ENCODE assay signal across 8 cellular contexts in the genomic region with DNA sequence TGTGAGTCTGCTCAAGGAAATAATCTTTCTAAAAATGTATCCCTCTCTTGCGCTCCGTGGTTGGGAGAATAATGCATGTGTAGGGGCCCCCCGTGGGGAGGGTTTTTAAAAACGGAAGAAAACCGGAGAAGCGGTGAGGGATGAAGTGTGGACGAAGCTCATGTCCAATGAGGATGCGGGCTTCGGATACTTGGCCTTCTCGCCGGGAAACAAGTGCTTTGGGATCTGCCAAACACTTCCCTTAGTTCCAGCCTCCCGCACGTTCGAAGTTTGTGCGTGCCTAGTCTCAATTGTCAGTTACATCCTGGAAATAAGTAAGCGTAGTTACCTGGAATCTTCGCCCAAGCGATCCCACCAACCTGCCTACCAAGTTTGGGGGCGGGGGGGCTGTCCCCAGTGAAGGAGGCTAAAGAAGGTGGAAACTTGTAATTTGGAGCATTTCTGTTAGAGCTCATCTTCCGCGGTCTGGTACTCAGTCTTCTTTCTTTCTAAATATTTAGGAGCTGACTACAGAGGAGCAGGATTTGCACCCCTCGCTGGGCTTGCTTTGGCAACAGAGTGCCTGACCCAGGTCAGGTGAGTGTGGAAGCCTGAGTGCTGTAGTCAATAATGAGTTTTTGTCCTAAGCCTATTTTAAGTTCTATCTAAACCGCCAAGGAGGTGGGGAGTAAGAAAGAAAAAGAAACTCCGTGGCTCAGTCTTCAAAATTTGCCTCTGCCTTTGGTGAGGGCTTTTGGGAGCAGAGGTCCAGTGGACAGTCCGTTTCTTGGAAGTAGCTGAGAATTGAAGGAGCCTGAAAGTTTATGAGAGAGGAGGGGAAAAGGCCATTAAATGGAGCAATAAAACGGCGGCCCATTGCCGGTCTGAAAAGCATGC. TPM values are rescaled to one million over a fixed set of nuclear protein-coding genes. Genes with fewer than 3 reads are reported as not detected.
DNase-seq lines count a peak whose midpoint lies in the region; ATAC-seq and TF ChIP-seq lines count a peak whose summit lies in the region.

No MANE protein-coding gene starts in this region.

- H3K9me3 ChIP-seq in cardiac muscle cell (ENCODE audit: low read depth), result no peaks in the 10 kb centered on the region
- H3K9me3 ChIP-seq in T-helper 17 cell (ENCODE audit: control insufficient read depth, low read length, poor library complexity, severe bottlenecking), result no peaks in the 10 kb centered on the region
- H3K9me3 ChIP-seq in effector memory CD4-positive, alpha-beta T cell (ENCODE audit: control insufficient read depth, low read length), result no peaks in the 10 kb centered on the region
- H3K9me3 ChIP-seq in mucosa of descending colon, result no peaks in the 10 kb centered on the region
- no peaks in the 10 kb centered on the region for H3K9me3 ChIP-seq in vagina

- peaks cover 5% of the 10 kb centered on the region for H3K36me3 Mint-ChIP-seq in T-helper 17 cell (ENCODE audit: low read depth)

- TF ChIP-seq POLR2A in vagina (IDR thresholded peaks at IDR 0.05), result no peak

- peak overlapping the region; percentile 95 for H3K4me3 Mint-ChIP-seq in T-helper 17 cell

- intact Hi-C loops in cardiac septum (cut with DNase I), result loop anchor here (1.0 to 10.0 kb wide), 5 partner anchors 27 to 693 kb away; partner anchors contain the start of genes EDEM1 and SUMF1
- intact Hi-C loops in mucosa of descending colon (cut with DNase I, micrococcal nuclease), result no loop called here
- intact Hi-C loops in vagina (cut with DNase I), result loop anchor here (5.0 to 10.0 kb wide), 2 partner anchors 88 to 139 kb away; no protein-coding TSS in a partner anchor

- no peaks in the 10 kb centered on the region for H3K36me3 ChIP-seq in cardiac muscle cell
- H3K36me3 ChIP-seq in effector memory CD4-positive, alpha-beta T cell (ENCODE audit: control insufficient read depth, insufficient read depth, low read length), result peaks cover 7% of the 10 kb centered on the region
- no peaks in the 10 kb centered on the region for H3K36me3 ChIP-seq in mucosa of descending colon (ENCODE audit: low read depth)
- no peaks in the 10 kb centered on the region for H3K36me3 ChIP-seq in vagina

- H3K27me3 Mint-ChIP-seq in T-helper 17 cell, result peaks cover 7% of the 10 kb centered on the region

- peaks cover 5% of the 10 kb centered on the region for H3K27me3 ChIP-seq in cardiac muscle cell
- no peaks in the 10 kb centered on the region for H3K27me3 ChIP-seq in effector memory CD4-positive, alpha-beta T cell (replicated peaks; ENCODE audit: control insufficient read depth, insufficient read depth, low read length, poor library complexity, severe bottlenecking)
- H3K27me3 ChIP-seq in vagina, result no peaks in the 10 kb centered on the region

- peak; percentile 27 to 51 for DNase-seq in cardiac muscle cell (ENCODE audit: low read depth in 1 of 2, low spot score in 1 of 2)
- DNase-seq in cardiac septum (ENCODE audit: low spot score), result no peak
- DNase-seq in T-helper 17 cell, result no peak
- DNase-seq in effector memory CD4-positive, alpha-beta T cell, result no peak
- DNase-seq in mucosa of descending colon, result peak in 2 of 3 donors; percentile 23 to 35
- no peak for DNase-seq in vagina (ENCODE audit: extremely low spot score in 2 of 2)
- no peak for DNase-seq in activated gamma-delta T cell (lab: John Stamatoyannopoulos, UW)
- DNase-seq in NCI-H1694 (lab: John Stamatoyannopoulos, UW), result no peak

- H3K4me1 Mint-ChIP-seq in T-helper 17 cell, result peaks cover 48% of the 10 kb centered on the region

- H3K27ac ChIP-seq in cardiac muscle cell (no peak overlapping the region), vagina (peak overlapping the region; percentile 77)
- H3K27ac ChIP-seq in effector memory CD4-positive, alpha-beta T cell (ENCODE audit: insufficient read depth, low read length, poor library complexity, severe bottlenecking), result peak overlapping the region; percentile 87

- TF ChIP-seq CTCF in cardiac muscle cell (IDR thresholded peaks at IDR 0.05; ENCODE audit: low read depth, low read length) (no peak), mucosa of descending colon (IDR thresholded peaks at IDR 0.05) (no peak), vagina (IDR thresholded peaks at IDR 0.05) (no peak)

- peak overlapping the region; percentile 96 for H3K27ac Mint-ChIP-seq in T-helper 17 cell

- H3K4me3 ChIP-seq in cardiac muscle cell (peak overlapping the region; percentile 98), mucosa of descending colon (no peak overlapping the region), vagina (peak overlapping the region; percentile 59 to 94)
- H3K4me3 ChIP-seq in effector memory CD4-positive, alpha-beta T cell (ENCODE audit: insufficient read depth, low read depth, low read length, poor library complexity, severe bottlenecking), result peak overlapping the region; percentile 92

- H3K4me1 ChIP-seq in cardiac muscle cell (ENCODE audit: low read depth) (peaks cover 29% of the 10 kb centered on the region), mucosa of descending colon (ENCODE audit: low read depth) (peaks cover 3% of the 10 kb centered on the region), vagina (peaks cover 32% of the 10 kb centered on the region)
- peaks cover 16% of the 10 kb centered on the region for H3K4me1 ChIP-seq in effector memory CD4-positive, alpha-beta T cell (ENCODE audit: control insufficient read depth, insufficient read depth, low read length, poor library complexity, severe bottlenecking)

- ATAC-seq in T-helper 17 cell, result no peak
- no peak for ATAC-seq in mucosa of descending colon

RNA-seq across cellular contexts. Expression of gene ITPR1, which starts 1.0 kb away (rescaled TPM):
- total RNA-seq in cardiac muscle cell (20.2 and 28.8 TPM in 2 replicates), cardiac septum (19.5 TPM), T-helper 17 cell (100 to 1,000 TPM in 1 of 2 donors, 10 to 100 TPM in 1; 92.0 to 102 TPM), mucosa of descending colon (10 to 100 TPM; 10.7 to 80.2 (median 20.7) TPM), vagina (108 TPM)
- polyA plus RNA-seq in cardiac muscle cell, result 14.4 and 17.6 TPM in 2 replicates

RNA-seq across cellular contexts. Expression of gene SUMF1, which starts 27.1 kb away (rescaled TPM):
- total RNA-seq in cardiac muscle cell, result 29.9 and 37.7 TPM in 2 replicates
- 21.8 and 23.5 TPM in 2 replicates for polyA plus RNA-seq in cardiac muscle cell
- total RNA-seq in cardiac septum, result 10.4 TPM
- total RNA-seq in T-helper 17 cell, result 10 to 100 TPM; 13.1 to 15.3 TPM
- total RNA-seq in mucosa of descending colon, result 10 to 100 TPM; 29.3 to 38.3 (median 32.1) TPM
- total RNA-seq in vagina, result 65.6 TPM

Comparison
In these comparisons a context has a peak if more than half of its experiments do, and no peak if none do; other contexts are left out.
1. DNase-seq: peak in cardiac muscle cell (2 of 2) and mucosa of descending colon (2 of 3); none in cardiac septum (single experiment), T-helper 17 cell (0 of 3), effector memory CD4-positive, alpha-beta T cell (0 of 3), vagina (0 of 2), activated gamma-delta T cell (single experiment) and NCI-H1694 (single experiment).
2. intact Hi-C loops: an anchor here in cardiac septum (1.0 to 10.0 kb wide) and vagina (5.0 to 10.0 kb wide); none called in mucosa of descending colon.